8 cellular contexts compared by ENCODE assay signal in the genomic region with DNA sequence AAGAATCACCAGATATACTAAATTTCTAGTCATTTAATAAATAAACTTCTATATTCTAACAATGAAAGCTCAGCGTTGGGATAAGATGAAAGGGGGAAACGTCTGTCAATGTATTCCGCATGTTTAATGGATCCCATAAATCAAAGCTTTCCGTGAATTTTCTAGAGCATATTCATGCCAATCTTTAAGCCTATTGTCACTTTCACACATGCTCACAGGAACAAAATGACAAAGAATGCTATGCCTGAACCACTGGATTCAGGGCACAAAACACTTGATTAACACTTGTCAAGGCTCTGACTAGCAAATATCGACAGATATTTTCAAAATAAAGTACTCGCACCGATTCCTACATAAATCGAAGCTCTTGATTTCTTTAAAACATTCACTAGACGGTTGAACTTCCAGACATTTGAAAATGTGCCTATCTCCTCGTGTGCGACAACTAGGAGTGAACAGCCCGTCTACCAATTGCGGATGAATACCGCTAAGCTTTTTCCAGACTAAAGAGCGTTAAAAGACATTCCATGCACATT. TPM values are rescaled to one million over a fixed set of nuclear protein-coding genes. Genes with fewer than 3 reads are reported as not detected.
A peak's percentile ranks its signal among the peaks of the same experiment; 100 is the strongest.
DNase-seq lines count a peak whose midpoint lies in the region; ATAC-seq and TF ChIP-seq lines count a peak whose summit lies in the region.

No MANE protein-coding gene starts in this region.

- H3K36me3 ChIP-seq in PC-9 (ENCODE audit: low read depth): peaks cover 3% of the 10 kb centered on the region; the same call in 1 of the 2 replicates
- no peaks in the 10 kb centered on the region for H3K36me3 ChIP-seq in parathyroid adenoma (ENCODE audit: control insufficient read depth, insufficient read depth, low read length)

- intact Hi-C loops in PC-9 (cut with micrococcal nuclease; ENCODE audit: unreplicated experiment): loop anchor here (1.0 to 5.0 kb wide), 4 partner anchors 186 to 275 kb away; partner anchors contain the start of gene DCAF17

- H3K27me3 ChIP-seq in PC-9 (ENCODE audit: insufficient read depth, low read depth) (no peaks in the 10 kb centered on the region), parathyroid adenoma (ENCODE audit: control insufficient read depth, insufficient read depth, low read length) (no peaks in the 10 kb centered on the region)

- H3K9me3 Mint-ChIP-seq in activated T-cell treated with anti-CD3 and anti-CD28 coated beads, Interleukin-2, amount 50 U/mL, for 24 hours: no peaks in the 10 kb centered on the region

- H3K36me3 Mint-ChIP-seq in activated T-cell treated with anti-CD3 and anti-CD28 coated beads, Interleukin-2, amount 50 U/mL, for 24 hours (ENCODE audit: low read depth): peaks cover 19% of the 10 kb centered on the region

- H3K27ac ChIP-seq in PC-9 (peak overlapping the region; percentile 93), parathyroid adenoma (peak overlapping the region; percentile 96)

- peaks cover 71% of the 10 kb centered on the region for H3K4me1 Mint-ChIP-seq in activated T-cell treated with anti-CD3 and anti-CD28 coated beads, Interleukin-2, amount 50 U/mL, for 24 hours (ENCODE audit: low read depth)

- H4K20me1 ChIP-seq in PC-9 (ENCODE audit: insufficient read depth): peaks cover 51% of the 10 kb centered on the region

- CTCF ChIA-PET in PC-9 (lab: Charles Lee): no interaction called here

- no peak for DNase-seq in activated T-cell treated with anti-CD3 and anti-CD28 coated beads, Interleukin-2, amount 50 U/mL, for 24 hours
- no peak for DNase-seq in activated T-cell treated with anti-CD3 and anti-CD28 coated beads, Interleukin-2, amount 50 U/mL, for 48 hours
- no peak for DNase-seq in PC-9
- no peak for DNase-seq in epithelial cell of esophagus (ENCODE audit: low read depth)
- DNase-seq in stimulated activated CD4-positive, alpha-beta T cell treated with anti-CD3 and anti-CD28 coated beads, Interleukin-2, amount 100 ng/mL, for 48 hours: no peak
- no peak for DNase-seq in activated gamma-delta T cell treated with Interleukin-2 at 50 U/mL for 16 hours

- H3K4me3 Mint-ChIP-seq in activated T-cell treated with anti-CD3 and anti-CD28 coated beads, Interleukin-2, amount 50 U/mL, for 24 hours: peak overlapping the region; percentile 90

- H3K27me3 Mint-ChIP-seq in activated T-cell treated with anti-CD3 and anti-CD28 coated beads, Interleukin-2, amount 50 U/mL, for 24 hours: no peaks in the 10 kb centered on the region

- POLR2A ChIA-PET in PC-9 (lab: Charles Lee; ENCODE audit: unreplicated experiment): interaction anchor here (0.6 kb wide), 1 partner anchor 305 kb away, joined by 8 read pairs; no protein-coding TSS in a partner anchor

- BruUV-seq in PC-9 (replicated peaks; lab: Mats Ljungman, UMichigan): TSS peak; percentile 30

- peaks cover 73% of the 10 kb centered on the region for H3K79me2 ChIP-seq in PC-9 (ENCODE audit: low read depth)
- H3K79me2 ChIP-seq in parathyroid adenoma: peaks cover 8% of the 10 kb centered on the region

- H3K4me2 ChIP-seq in PC-9: peak overlapping the region; percentile 91
- peak overlapping the region; percentile 65 for H3K4me2 ChIP-seq in parathyroid adenoma (ENCODE audit: low read length)

- H3K9me3 ChIP-seq in PC-9 (ENCODE audit: insufficient read depth, low read depth) (no peaks in the 10 kb centered on the region), parathyroid adenoma (ENCODE audit: control insufficient read depth, low read length) (no peaks in the 10 kb centered on the region)

- no peak for TF ChIP-seq CTCF in PC-9 (conservative IDR thresholded peaks at IDR 0.05)
- no peak for TF ChIP-seq CTCF in epithelial cell of esophagus (IDR thresholded peaks at IDR 0.05; ENCODE audit: insufficient read depth, low read depth, low read length, missing control alignments)
- TF ChIP-seq CTCF in parathyroid adenoma (IDR thresholded peaks at IDR 0.05): no peak

- H3K9ac ChIP-seq in parathyroid adenoma: no peak overlapping the region

- peaks cover 69% of the 10 kb centered on the region for H3K4me1 ChIP-seq in PC-9 (replicated peaks; ENCODE audit: insufficient read depth)
- peaks cover 7% of the 10 kb centered on the region for H3K4me1 ChIP-seq in parathyroid adenoma

- peaks cover 28% of the 10 kb centered on the region for H3F3A ChIP-seq in PC-9 (ENCODE audit: insufficient read depth, low read depth)

- H2AFZ ChIP-seq in PC-9 (peak overlapping the region; percentile 65; the same call in 1 of the 2 replicates), parathyroid adenoma (peak overlapping the region; percentile 89)

- no peaks in the 10 kb centered on the region for H3K9me2 ChIP-seq in PC-9 (ENCODE audit: insufficient read depth)

- peak overlapping the region; percentile 95 for H3K27ac Mint-ChIP-seq in activated T-cell treated with anti-CD3 and anti-CD28 coated beads, Interleukin-2, amount 50 U/mL, for 24 hours

- no peak for ATAC-seq in HG02678 (IDR thresholded peaks at IDR 0.05; ENCODE audit: unreplicated experiment)

- H3K4me3 ChIP-seq in PC-9 (peak overlapping the region; percentile 93), epithelial cell of esophagus (ENCODE audit: low read length) (peak overlapping the region; percentile 85), parathyroid adenoma (ENCODE audit: low read depth, low read length) (peak overlapping the region; percentile 88)

RNA-seq across cellular contexts. Expression of gene TLK1, which starts 1.8 kb away (rescaled TPM):
- total RNA-seq in PC-9 (2021): 74.1 and 101 TPM in 2 replicates
